Comparison of ENCODE assay signal across 1 cellular context in the genomic region with DNA sequence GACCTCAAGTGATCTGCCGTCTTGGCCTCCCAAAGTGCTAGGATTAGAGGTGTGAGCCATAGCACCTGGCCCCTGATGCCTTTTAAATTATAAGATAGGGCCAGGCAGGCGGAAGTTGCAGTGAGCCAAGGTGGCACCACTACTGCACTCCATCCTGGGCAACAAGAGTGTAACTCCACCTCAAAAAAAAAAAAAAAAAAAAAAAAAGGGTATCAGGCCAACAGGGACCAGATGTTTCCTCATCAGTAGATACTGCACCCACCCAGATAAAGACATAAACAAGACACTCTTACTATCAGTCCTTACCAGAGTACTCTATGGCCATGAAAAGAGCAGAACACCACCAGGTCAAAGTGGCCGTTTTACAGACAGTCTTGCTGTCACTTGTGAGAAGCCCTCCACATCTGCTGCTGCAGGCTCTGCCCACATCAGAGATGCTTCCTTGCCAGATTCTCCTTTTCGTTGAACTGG.
TF ChIP-seq lines count a peak whose summit lies in the region.

No MANE protein-coding gene starts in this region.

TF ChIP-seq in K562, 482 proteins besides CTCF, POLR2A, EP300 and RAD21 (continued from another document and continues in another):
- no peak for TF ChIP-seq PRPF4 (IDR thresholded peaks at IDR 0.05; ENCODE audit: insufficient read depth, low read depth, low read length, poor library complexity, severe bottlenecking)
- TF ChIP-seq KDM1A (IDR thresholded peaks at IDR 0.05), result peak; percentile 92 to 94; a peak in 3 of 4 replicates
- TF ChIP-seq RB1 (IDR thresholded peaks at IDR 0.05; ENCODE audit: low read depth), result no peak; the same call in 1 of the 2 replicates
- peak; percentile 35; the same call in 1 of the 2 replicates for TF ChIP-seq ZKSCAN1 (IDR thresholded peaks at IDR 0.05; ENCODE audit: low read depth, low read length)
- TF ChIP-seq ZNF324 (CRISPR knock-in tag; IDR thresholded peaks at IDR 0.05), result no peak
- TF ChIP-seq, protein P1, sequence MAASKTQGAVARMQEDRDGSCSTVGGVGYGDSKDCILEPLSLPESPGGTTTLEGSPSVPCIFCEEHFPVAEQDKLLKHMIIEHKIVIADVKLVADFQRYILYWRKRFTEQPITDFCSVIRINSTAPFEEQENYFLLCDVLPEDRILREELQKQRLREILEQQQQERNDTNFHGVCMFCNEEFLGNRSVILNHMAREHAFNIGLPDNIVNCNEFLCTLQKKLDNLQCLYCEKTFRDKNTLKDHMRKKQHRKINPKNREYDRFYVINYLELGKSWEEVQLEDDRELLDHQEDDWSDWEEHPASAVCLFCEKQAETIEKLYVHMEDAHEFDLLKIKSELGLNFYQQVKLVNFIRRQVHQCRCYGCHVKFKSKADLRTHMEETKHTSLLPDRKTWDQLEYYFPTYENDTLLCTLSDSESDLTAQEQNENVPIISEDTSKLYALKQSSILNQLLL (CRISPR knock-in tag; IDR thresholded peaks at IDR 0.05; ENCODE audit: borderline replicate concordance), result no peak
- peak; percentile 94; the same call in 1 of the 2 replicates for TF ChIP-seq NCOA1 (IDR thresholded peaks at IDR 0.05; ENCODE audit: low read depth)
- TF ChIP-seq, protein P2, sequence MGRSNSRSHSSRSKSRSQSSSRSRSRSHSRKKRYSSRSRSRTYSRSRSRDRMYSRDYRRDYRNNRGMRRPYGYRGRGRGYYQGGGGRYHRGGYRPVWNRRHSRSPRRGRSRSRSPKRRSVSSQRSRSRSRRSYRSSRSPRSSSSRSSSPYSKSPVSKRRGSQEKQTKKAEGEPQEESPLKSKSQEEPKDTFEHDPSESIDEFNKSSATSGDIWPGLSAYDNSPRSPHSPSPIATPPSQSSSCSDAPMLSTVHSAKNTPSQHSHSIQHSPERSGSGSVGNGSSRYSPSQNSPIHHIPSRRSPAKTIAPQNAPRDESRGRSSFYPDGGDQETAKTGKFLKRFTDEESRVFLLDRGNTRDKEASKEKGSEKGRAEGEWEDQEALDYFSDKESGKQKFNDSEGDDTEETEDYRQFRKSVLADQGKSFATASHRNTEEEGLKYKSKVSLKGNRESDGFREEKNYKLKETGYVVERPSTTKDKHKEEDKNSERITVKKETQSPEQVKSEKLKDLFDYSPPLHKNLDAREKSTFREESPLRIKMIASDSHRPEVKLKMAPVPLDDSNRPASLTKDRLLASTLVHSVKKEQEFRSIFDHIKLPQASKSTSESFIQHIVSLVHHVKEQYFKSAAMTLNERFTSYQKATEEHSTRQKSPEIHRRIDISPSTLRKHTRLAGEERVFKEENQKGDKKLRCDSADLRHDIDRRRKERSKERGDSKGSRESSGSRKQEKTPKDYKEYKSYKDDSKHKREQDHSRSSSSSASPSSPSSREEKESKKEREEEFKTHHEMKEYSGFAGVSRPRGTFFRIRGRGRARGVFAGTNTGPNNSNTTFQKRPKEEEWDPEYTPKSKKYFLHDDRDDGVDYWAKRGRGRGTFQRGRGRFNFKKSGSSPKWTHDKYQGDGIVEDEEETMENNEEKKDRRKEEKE (IDR thresholded peaks at IDR 0.05; ENCODE audit: borderline replicate concordance in 1 of 2, control insufficient read depth in 1 of 2, low read depth in 2 of 2, low read length in 1 of 2), result peak in 1 of 2 experiments; percentile 88; a peak in 1 of 4 replicates
- TF ChIP-seq DACH1 (IDR thresholded peaks at IDR 0.05; ENCODE audit: partially characterized antibody), result peak; percentile 53
- TF ChIP-seq ZBTB40 (IDR thresholded peaks at IDR 0.05), result no peak
- no peak for TF ChIP-seq ZBTB40 (CRISPR knock-in tag; IDR thresholded peaks at IDR 0.05)
- 0 out of 2 replicates have a peak, but pooled peaks have one; percentile 19 for TF ChIP-seq ZNF24 (IDR thresholded peaks at IDR 0.05)
- peak; percentile 55; the same call in 1 of the 2 replicates for TF ChIP-seq ZNF407 (IDR thresholded peaks at IDR 0.05; ENCODE audit: low read depth)
- peak; percentile 98 for TF ChIP-seq GATA2 (CRISPR knock-in tag; IDR thresholded peaks at IDR 0.05)
- peak; percentile 100 for TF ChIP-seq TAL1 (IDR thresholded peaks at IDR 0.05)
- TF ChIP-seq U2AF2 (optimal IDR thresholded peaks at IDR 0.05; ENCODE audit: low read depth, low read length), result no peak
- TF ChIP-seq PCBP1 (IDR thresholded peaks at IDR 0.05; ENCODE audit: low read depth, low read length, poor library complexity, severe bottlenecking), result no peak
- TF ChIP-seq ZNF354B (CRISPR knock-in tag; IDR thresholded peaks at IDR 0.05), result no peak
- TF ChIP-seq ZSCAN29 (IDR thresholded peaks at IDR 0.05), result no peak
- no peak for TF ChIP-seq CBX5 (IDR thresholded peaks at IDR 0.05; ENCODE audit: borderline replicate concordance, low read depth)
- TF ChIP-seq PKNOX1 (IDR thresholded peaks at IDR 0.05), result peak; percentile 82
- no peak for TF ChIP-seq TGIF2 (CRISPR knock-in tag; IDR thresholded peaks at IDR 0.05)
- TF ChIP-seq NR3C1 (CRISPR knock-in tag; IDR thresholded peaks at IDR 0.05), result no peak
- TF ChIP-seq, protein P3, sequence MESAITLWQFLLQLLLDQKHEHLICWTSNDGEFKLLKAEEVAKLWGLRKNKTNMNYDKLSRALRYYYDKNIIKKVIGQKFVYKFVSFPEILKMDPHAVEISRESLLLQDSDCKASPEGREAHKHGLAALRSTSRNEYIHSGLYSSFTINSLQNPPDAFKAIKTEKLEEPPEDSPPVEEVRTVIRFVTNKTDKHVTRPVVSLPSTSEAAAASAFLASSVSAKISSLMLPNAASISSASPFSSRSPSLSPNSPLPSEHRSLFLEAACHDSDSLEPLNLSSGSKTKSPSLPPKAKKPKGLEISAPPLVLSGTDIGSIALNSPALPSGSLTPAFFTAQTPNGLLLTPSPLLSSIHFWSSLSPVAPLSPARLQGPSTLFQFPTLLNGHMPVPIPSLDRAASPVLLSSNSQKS (CRISPR knock-in tag; IDR thresholded peaks at IDR 0.05), result no peak
- no peak for TF ChIP-seq HDAC6 (IDR thresholded peaks at IDR 0.05; ENCODE audit: low read depth, low read length)
- no peak for TF ChIP-seq NR2C2 (CRISPR knock-in tag; IDR thresholded peaks at IDR 0.05)
- TF ChIP-seq NR2C2 (tag; IDR thresholded peaks at IDR 0.05), result peak; percentile 44; the same call in 1 of the 2 replicates
- peak; percentile 99 for TF ChIP-seq PML (IDR thresholded peaks at IDR 0.05; ENCODE audit: low read length)
- no peak for TF ChIP-seq RBM22 (IDR thresholded peaks at IDR 0.05; ENCODE audit: low read depth, low read length, poor library complexity, severe bottlenecking)
- TF ChIP-seq ZNF589 (CRISPR knock-in tag; IDR thresholded peaks at IDR 0.05; ENCODE audit: low read depth), result peak; percentile 97
- TF ChIP-seq BRCA1 (IDR thresholded peaks at IDR 0.05), result no peak
- TF ChIP-seq BRCA1 (CRISPR knock-in tag; IDR thresholded peaks at IDR 0.05), result no peak
- TF ChIP-seq POLR2B (IDR thresholded peaks at IDR 0.05; ENCODE audit: low read depth, partially characterized antibody), result peak; percentile 17
